Comparison of ENCODE assay signal across 15 cellular contexts in the genomic region with DNA sequence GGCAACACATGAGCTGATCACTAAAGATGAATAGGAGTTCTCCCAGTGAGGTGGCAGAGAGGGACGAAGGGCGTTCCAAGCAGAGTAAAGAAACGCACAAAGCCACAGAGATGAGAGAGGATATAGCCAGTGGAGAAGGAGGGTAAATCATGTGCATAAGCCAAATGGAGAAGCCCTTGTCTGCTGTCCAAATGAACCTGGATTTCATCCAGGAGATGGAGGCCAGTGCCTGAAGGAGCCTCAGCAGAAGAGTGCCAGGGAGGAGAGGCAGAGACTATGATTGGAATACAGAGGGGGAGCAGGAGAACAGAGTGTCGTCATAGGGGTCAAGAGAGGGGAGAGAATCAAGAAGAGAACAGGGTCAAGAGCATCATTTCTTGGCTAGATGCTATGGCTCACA. TPM values are rescaled to one million over a fixed set of nuclear protein-coding genes. Genes with fewer than 3 reads are reported as not detected.
A peak's percentile ranks its signal among the peaks of the same experiment; 100 is the strongest.
DNase-seq lines count a peak whose midpoint lies in the region; ATAC-seq, FAIRE-seq and TF ChIP-seq lines count a peak whose summit lies in the region.
"Had no signal": no experiment of that assay in that cellular context is flagged by ENCODE, and none has a peak within 500 bp of the region (broad histone marks: within the 10 kb centered on the region; RNA-seq: fewer than 3 reads in every experiment).

No MANE protein-coding gene starts in this region.

- H3K27me3 ChIP-seq in HepG2 (ENCODE audit: control insufficient read depth in 1 of 2, insufficient read depth in 2 of 2, low read length in 2 of 2) (peaks cover 7 to 40% of the 10 kb centered on the region in 2 experiments), right lobe of liver (no peaks in the 10 kb centered on the region)

- peaks cover 4% of the 10 kb centered on the region for H3K27me3 Mint-ChIP-seq in brain
- H3K27me3 Mint-ChIP-seq in osteocyte (ENCODE audit: unreplicated experiment), result no peaks in the 10 kb centered on the region
- H3K27me3 Mint-ChIP-seq in endothelial cell (ENCODE audit: unreplicated experiment), result peaks cover 4% of the 10 kb centered on the region

- no peaks in the 10 kb centered on the region for H3K79me2 ChIP-seq in HepG2 (ENCODE audit: insufficient read depth, low read length)

- no peak for TF ChIP-seq RAD21 in HepG2 (CRISPR knock-in tag; IDR thresholded peaks at IDR 0.05)

- H2AFZ ChIP-seq in HepG2 (ENCODE audit: low read length), result no peak overlapping the region
- H2AFZ ChIP-seq: GM23338 had no signal

- in situ Hi-C loops in HepG2 (cut with HindIII; ENCODE audit: extremely low pct_ligation_motif_present, low pct_unique_long_range_greater_than_20kb), result no loop called here

- BruUV-seq in HepG2 (replicated peaks; lab: Mats Ljungman, UMichigan), result no TSS peak

- H3K9me3 Mint-ChIP-seq in brain, result peaks cover 0 to 4% (median 0%) of the 10 kb centered on the region in 5 experiments
- no peaks in the 10 kb centered on the region for H3K9me3 Mint-ChIP-seq in osteocyte (ENCODE audit: unreplicated experiment)
- no peaks in the 10 kb centered on the region for H3K9me3 Mint-ChIP-seq in endothelial cell (ENCODE audit: unreplicated experiment)
- H3K9me3 Mint-ChIP-seq: GM23338 had no signal

- 41% methylated on average over 4 of the region's 4 CpGs for WGBS in HepG2 (ENCODE audit: low lambda C conversion rate)
- WGBS in right lobe of liver (ENCODE audit: insufficient coverage, low coverage, low lambda C conversion rate, missing lambda C conversion rate), result 75% methylated on average over 4 of the region's 4 CpGs

- no peak for TF ChIP-seq POLR2A in HepG2 (IDR thresholded peaks at IDR 0.05; ENCODE audit: insufficient read depth in 1 of 2, low read depth in 2 of 2, low read length in 2 of 2)
- TF ChIP-seq POLR2A in right lobe of liver (IDR thresholded peaks at IDR 0.05), result no peak

- no peaks in the 10 kb centered on the region for H3K36me3 Mint-ChIP-seq in brain
- H3K36me3 Mint-ChIP-seq in osteocyte (ENCODE audit: unreplicated experiment), result no peaks in the 10 kb centered on the region
- no peaks in the 10 kb centered on the region for H3K36me3 Mint-ChIP-seq in endothelial cell (ENCODE audit: low read depth, unreplicated experiment)
- H3K36me3 Mint-ChIP-seq: CD4-positive, alpha-beta memory T cell had no signal

- CTCF ChIA-PET in HepG2 (lab: Yijun Ruan, JAX; ENCODE audit: low intra/inter-chr PET ratio, low total read pairs), result no interaction called here

- no peak for FAIRE-seq in HepG2 (lab: Jason Lieb, UNC)
- FAIRE-seq: G401.6, GM12891 had no signal

- POLR2A ChIA-PET in HepG2 (lab: Yijun Ruan, JAX), result no interaction called here

- intact Hi-C loops in HepG2 (cut with micrococcal nuclease; ENCODE audit: unreplicated experiment) (no loop called here), right lobe of liver (cut with DNase I) (no loop called here)

- H3K27ac ChIP-seq in HepG2 (ENCODE audit: extremely low read length, insufficient read depth, low read length) (no peak overlapping the region), right lobe of liver (no peak overlapping the region)

- DNase-seq in HepG2 (ENCODE audit: low spot score), result no peak
- no peak for DNase-seq in right lobe of liver
- peak; percentile 34 for DNase-seq in osteocyte (ENCODE audit: extremely low spot score, unreplicated experiment)
- DNase-seq in endothelial cell (ENCODE audit: low spot score), result no peak
- DNase-seq in islet precursor cell, result no peak
- no peak for DNase-seq in T-helper 9 cell
- DNase-seq: ACHN; CD4-positive, alpha-beta memory T cell; DMS79; H7 had no signal

- H3K9me3 ChIP-seq in HepG2 (ENCODE audit: low read length) (no peaks in the 10 kb centered on the region), right lobe of liver (no peaks in the 10 kb centered on the region)

- H3K4me1 Mint-ChIP-seq in brain, result peaks cover 43% of the 10 kb centered on the region
- peaks cover 51% of the 10 kb centered on the region for H3K4me1 Mint-ChIP-seq in osteocyte (ENCODE audit: unreplicated experiment)
- H3K4me1 Mint-ChIP-seq in endothelial cell (ENCODE audit: unreplicated experiment), result peaks cover 23% of the 10 kb centered on the region
- H3K4me1 Mint-ChIP-seq: B cell; CD4-positive, alpha-beta memory T cell had no signal

- no peak overlapping the region for H3K4me3 ChIP-seq in HepG2 (replicated peaks in 1 of 3; ENCODE audit: insufficient read depth in 1 of 3, low read depth in 2 of 3, low read length in 3 of 3)
- no peak overlapping the region for H3K4me3 ChIP-seq in right lobe of liver
- H3K4me3 ChIP-seq: GM23338 had no signal

- peaks cover 7% of the 10 kb centered on the region for H3K4me1 ChIP-seq in HepG2 (ENCODE audit: insufficient read depth, low read length)
- H3K4me1 ChIP-seq in right lobe of liver, result no peaks in the 10 kb centered on the region

- TF ChIP-seq EP300 in HepG2 (IDR thresholded peaks at IDR 0.05; ENCODE audit: low read depth in 2 of 2, low read length in 2 of 2) (no peak), HepG2 (CRISPR knock-in tag; IDR thresholded peaks at IDR 0.05; ENCODE audit: borderline replicate concordance) (no peak)

- H3K36me3 ChIP-seq in HepG2 (replicated peaks in 1 of 2; ENCODE audit: control insufficient read depth in 1 of 2, insufficient read depth in 2 of 2, low read length in 2 of 2) (no peaks in the 10 kb centered on the region), right lobe of liver (no peaks in the 10 kb centered on the region)

- H3K4me3 Mint-ChIP-seq in brain (no peak overlapping the region), osteocyte (ENCODE audit: unreplicated experiment) (no peak overlapping the region), endothelial cell (ENCODE audit: unreplicated experiment) (no peak overlapping the region)
- H3K4me3 Mint-ChIP-seq: B cell; CD4-positive, alpha-beta memory T cell; GM23338 had no signal

- no peak for ATAC-seq in HepG2
- ATAC-seq in right lobe of liver, result no peak
- ATAC-seq: GM23338 had no signal

- no peaks in the 10 kb centered on the region for H4K20me1 ChIP-seq in HepG2 (ENCODE audit: insufficient read depth, low read length)

- H3K27ac Mint-ChIP-seq in brain (peak overlapping the region in 3 of 5 experiments; percentile 4 to 42 (median 19)), osteocyte (ENCODE audit: unreplicated experiment) (no peak overlapping the region), endothelial cell (ENCODE audit: unreplicated experiment) (no peak overlapping the region)
- H3K27ac Mint-ChIP-seq: B cell, GM23338 had no signal

- H3K9ac ChIP-seq in HepG2 (ENCODE audit: insufficient read depth, low read depth, low read length), result no peak overlapping the region

- TF ChIP-seq CTCF in HepG2 (CRISPR knock-in tag; IDR thresholded peaks at IDR 0.05), result no peak
- no peak for TF ChIP-seq CTCF in right lobe of liver (IDR thresholded peaks at IDR 0.05)
- TF ChIP-seq CTCF in brain (conservative IDR thresholded peaks at IDR 0.05), result no peak
- TF ChIP-seq CTCF in osteocyte (IDR thresholded peaks at IDR 0.05), result no peak
- TF ChIP-seq CTCF in endothelial cell (IDR thresholded peaks at IDR 0.05; ENCODE audit: unreplicated experiment), result no peak

- no peak overlapping the region for H3K4me2 ChIP-seq in HepG2 (ENCODE audit: low read depth, low read length)
- H3K4me2 ChIP-seq: GM23338 had no signal

RNA-seq across cellular contexts. Expression of gene CALM2, which starts 27.7 kb away (rescaled TPM):
- 1,135 and 1,941 TPM in 2 replicates for total RNA-seq in HepG2 (2016; rRNA removed; fragmentation: Illumina TruSeq; extraction: Trizol)
- 204 and 218 TPM in 2 replicates for total RNA-seq in HepG2 (2016; cell fraction: cytosol; rRNA removed; fragmentation: Illumina TruSeq; extraction: Trizol; ENCODE audit: low read depth)
- 1,133 and 2,031 TPM in 2 replicates for total RNA-seq in HepG2 (2016; cell fraction: insoluble cytoplasmic fraction; rRNA removed; fragmentation: Illumina TruSeq; extraction: Trizol)
- total RNA-seq in HepG2 (2016; cell fraction: membrane; rRNA removed; fragmentation: Illumina TruSeq; extraction: Trizol), result 342 and 376 TPM in 2 replicates
- total RNA-seq in HepG2 (2016; cell fraction: nucleus; rRNA removed; fragmentation: Illumina TruSeq; extraction: Trizol), result 391 and 398 TPM in 2 replicates
- polyA plus RNA-seq in HepG2 (2011; rRNA removed), result 199 and 375 TPM in 2 replicates
- 180 and 322 TPM in 2 replicates for polyA plus RNA-seq in HepG2 (2011; cell fraction: cytosol; rRNA removed)
- 56.5 and 80.7 TPM in 2 replicates for polyA plus RNA-seq in HepG2 (2011; cell fraction: nucleus; rRNA removed)
- polyA plus RNA-seq in HepG2 (2012), result 523 and 688 TPM in 2 replicates
- 147 and 158 TPM in 2 replicates for polyA plus RNA-seq in HepG2 (2016; cell fraction: cytosol; fragmentation: Illumina TruSeq; extraction: Trizol; ENCODE audit: low read depth)
- 1,845 and 2,024 TPM in 2 replicates for polyA plus RNA-seq in HepG2 (2016; cell fraction: insoluble cytoplasmic fraction; fragmentation: Illumina TruSeq; extraction: Trizol; ENCODE audit: low read depth)
- polyA plus RNA-seq in HepG2 (2016; cell fraction: membrane; fragmentation: Illumina TruSeq; extraction: Trizol; ENCODE audit: low read depth), result 291 and 300 TPM in 2 replicates
- polyA plus RNA-seq in HepG2 (2016; cell fraction: nucleus; fragmentation: Illumina TruSeq; extraction: Trizol; ENCODE audit: insufficient read depth, low read depth), result 648 and 664 TPM in 2 replicates
- polyA minus RNA-seq in HepG2 (2011; rRNA and poly(A)+ RNA removed; ENCODE audit: low replicate concordance), result 41.7 and 64.0 TPM in 2 replicates
- polyA minus RNA-seq in HepG2 (2011; cell fraction: cytosol; rRNA and poly(A)+ RNA removed), result 133 and 146 TPM in 2 replicates
- 169 and 178 TPM in 2 replicates for polyA minus RNA-seq in HepG2 (2011; cell fraction: nucleus; rRNA and poly(A)+ RNA removed)
- total RNA-seq in right lobe of liver, result 100 to 1,000 TPM; 130 to 301 (median 227) TPM
- polyA plus RNA-seq in brain (ENCODE audit: insufficient read depth, low read depth, low replicate concordance), result 1,051 TPM
- total RNA-seq in osteocyte, result 594 TPM in 2 replicates
- 422 TPM for total RNA-seq in endothelial cell (ENCODE audit: unreplicated experiment)

RNA-seq across cellular contexts. Expression of gene STPG4, which starts 48.9 kb away (rescaled TPM):
- total RNA-seq in HepG2 (2016; rRNA removed; fragmentation: Illumina TruSeq; extraction: Trizol) (0.15 TPM in 2 replicates), right lobe of liver (not detected), osteocyte (0.37 and 0.56 TPM in 2 replicates), endothelial cell (ENCODE audit: unreplicated experiment) (not detected)
- total RNA-seq in HepG2 (2016; cell fraction: cytosol; rRNA removed; fragmentation: Illumina TruSeq; extraction: Trizol; ENCODE audit: low read depth), result 0.53 and 1.1 TPM in 2 replicates
- total RNA-seq in HepG2 (2016; cell fraction: insoluble cytoplasmic fraction; rRNA removed; fragmentation: Illumina TruSeq; extraction: Trizol), result 0.28 TPM in 1 of 2 replicates, not detected in the other
- total RNA-seq in HepG2 (2016; cell fraction: membrane; rRNA removed; fragmentation: Illumina TruSeq; extraction: Trizol), result 0.34 and 0.71 TPM in 2 replicates
- total RNA-seq in HepG2 (2016; cell fraction: nucleus; rRNA removed; fragmentation: Illumina TruSeq; extraction: Trizol), result 0.41 and 0.75 TPM in 2 replicates
- polyA plus RNA-seq in HepG2 (2011; rRNA removed) (0.11 and 0.20 TPM in 2 replicates), brain (ENCODE audit: insufficient read depth, low read depth, low replicate concordance) (not detected)
- not detected in 2 replicates for polyA plus RNA-seq in HepG2 (2011; cell fraction: cytosol; rRNA removed)
- polyA plus RNA-seq in HepG2 (2011; cell fraction: nucleus; rRNA removed), result 0.19 and 0.80 TPM in 2 replicates
- polyA plus RNA-seq in HepG2 (2012), result 0.17 and 0.27 TPM in 2 replicates
- not detected in 2 replicates for polyA plus RNA-seq in HepG2 (2016; cell fraction: cytosol; fragmentation: Illumina TruSeq; extraction: Trizol; ENCODE audit: low read depth)
- polyA plus RNA-seq in HepG2 (2016; cell fraction: insoluble cytoplasmic fraction; fragmentation: Illumina TruSeq; extraction: Trizol; ENCODE audit: low read depth), result not detected in 2 replicates
- not detected in 2 replicates for polyA plus RNA-seq in HepG2 (2016; cell fraction: membrane; fragmentation: Illumina TruSeq; extraction: Trizol; ENCODE audit: low read depth)
- polyA plus RNA-seq in HepG2 (2016; cell fraction: nucleus; fragmentation: Illumina TruSeq; extraction: Trizol; ENCODE audit: insufficient read depth, low read depth), result not detected in 2 replicates
- polyA minus RNA-seq in HepG2 (2011; rRNA and poly(A)+ RNA removed; ENCODE audit: low replicate concordance), result 0.23 and 0.32 TPM in 2 replicates
- not detected in 2 replicates for polyA minus RNA-seq in HepG2 (2011; cell fraction: cytosol; rRNA and poly(A)+ RNA removed)
- polyA minus RNA-seq in HepG2 (2011; cell fraction: nucleus; rRNA and poly(A)+ RNA removed), result 1.5 and 2.6 TPM in 2 replicates
- total RNA-seq: H7 had no signal
- polyA plus RNA-seq: CD4-positive, alpha-beta memory T cell; GM23338 had no signal

Comparison
In these comparisons a context has a peak if more than half of its experiments do, and no peak if none do; other contexts are left out.
1. H3K27ac Mint-ChIP-seq: peak in brain (3 of 5); none in osteocyte (single experiment) and endothelial cell (single experiment).